ENCODE assay signal across 1 cellular context in the genomic region with DNA sequence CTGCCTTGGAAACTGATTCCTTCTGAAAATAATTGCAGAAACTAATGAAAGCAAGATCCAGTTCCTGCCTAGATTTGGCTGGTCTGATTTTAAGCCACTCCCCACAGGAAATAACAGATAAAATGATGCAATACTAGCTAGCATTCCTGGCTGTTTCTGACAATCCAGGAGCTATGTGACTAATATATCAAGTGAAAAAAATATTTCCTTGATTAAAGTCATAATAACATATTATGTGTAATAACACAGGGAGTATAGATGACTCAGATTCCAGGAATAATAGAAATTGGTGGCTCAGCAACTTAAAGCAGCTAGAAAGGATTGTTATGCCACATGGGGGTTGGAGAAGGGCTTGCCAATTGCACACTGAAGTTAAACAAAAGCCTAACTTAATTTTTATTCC.
TF ChIP-seq lines count a peak whose summit lies in the region.

No MANE protein-coding gene starts in this region.

TF ChIP-seq in SK-N-SH, 30 proteins besides CTCF, POLR2A, EP300 and RAD21 (continued from another document):
- TF ChIP-seq YY1 (IDR thresholded peaks at IDR 0.05; ENCODE audit: low read depth): no peak
- TF ChIP-seq, protein P1, sequence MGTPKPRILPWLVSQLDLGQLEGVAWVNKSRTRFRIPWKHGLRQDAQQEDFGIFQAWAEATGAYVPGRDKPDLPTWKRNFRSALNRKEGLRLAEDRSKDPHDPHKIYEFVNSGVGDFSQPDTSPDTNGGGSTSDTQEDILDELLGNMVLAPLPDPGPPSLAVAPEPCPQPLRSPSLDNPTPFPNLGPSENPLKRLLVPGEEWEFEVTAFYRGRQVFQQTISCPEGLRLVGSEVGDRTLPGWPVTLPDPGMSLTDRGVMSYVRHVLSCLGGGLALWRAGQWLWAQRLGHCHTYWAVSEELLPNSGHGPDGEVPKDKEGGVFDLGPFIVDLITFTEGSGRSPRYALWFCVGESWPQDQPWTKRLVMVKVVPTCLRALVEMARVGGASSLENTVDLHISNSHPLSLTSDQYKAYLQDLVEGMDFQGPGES (IDR thresholded peaks at IDR 0.05; ENCODE audit: low read depth, low read length): no peak
- TF ChIP-seq SMC3 (IDR thresholded peaks at IDR 0.05; ENCODE audit: low read depth, low read length): no peak
- peak; percentile 61; the same call in 1 of the 2 replicates for TF ChIP-seq POLR2AphosphoS5 (IDR thresholded peaks at IDR 0.05; ENCODE audit: low read depth, low read length)
- no peak for TF ChIP-seq RCOR1 (IDR thresholded peaks at IDR 0.05; ENCODE audit: low read length)
- TF ChIP-seq, protein P2, sequence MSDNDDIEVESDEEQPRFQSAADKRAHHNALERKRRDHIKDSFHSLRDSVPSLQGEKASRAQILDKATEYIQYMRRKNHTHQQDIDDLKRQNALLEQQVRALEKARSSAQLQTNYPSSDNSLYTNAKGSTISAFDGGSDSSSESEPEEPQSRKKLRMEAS (IDR thresholded peaks at IDR 0.05; ENCODE audit: low read depth): peak; percentile 42; the same call in 1 of the 2 replicates
- peak; percentile 7; the same call in 1 of the 2 replicates for TF ChIP-seq GABPA (IDR thresholded peaks at IDR 0.05; ENCODE audit: low read depth)
- no peak for TF ChIP-seq CHD2 (IDR thresholded peaks at IDR 0.05; ENCODE audit: low read length, partially characterized antibody)
- TF ChIP-seq RFX5 (IDR thresholded peaks at IDR 0.05; ENCODE audit: low read length): no peak
- peak; percentile 33; the same call in 1 of the 2 replicates for TF ChIP-seq ELF1 (IDR thresholded peaks at IDR 0.05)
- peak; percentile 78; the same call in 1 of the 2 replicates for TF ChIP-seq TEAD4 (IDR thresholded peaks at IDR 0.05; ENCODE audit: borderline replicate concordance, insufficient read depth)
- no peak for TF ChIP-seq GATA2 (CRISPR knock-in tag; IDR thresholded peaks at IDR 0.05)
- peak; percentile 68 for TF ChIP-seq JUND (IDR thresholded peaks at IDR 0.05)
- TF ChIP-seq, protein P3, sequence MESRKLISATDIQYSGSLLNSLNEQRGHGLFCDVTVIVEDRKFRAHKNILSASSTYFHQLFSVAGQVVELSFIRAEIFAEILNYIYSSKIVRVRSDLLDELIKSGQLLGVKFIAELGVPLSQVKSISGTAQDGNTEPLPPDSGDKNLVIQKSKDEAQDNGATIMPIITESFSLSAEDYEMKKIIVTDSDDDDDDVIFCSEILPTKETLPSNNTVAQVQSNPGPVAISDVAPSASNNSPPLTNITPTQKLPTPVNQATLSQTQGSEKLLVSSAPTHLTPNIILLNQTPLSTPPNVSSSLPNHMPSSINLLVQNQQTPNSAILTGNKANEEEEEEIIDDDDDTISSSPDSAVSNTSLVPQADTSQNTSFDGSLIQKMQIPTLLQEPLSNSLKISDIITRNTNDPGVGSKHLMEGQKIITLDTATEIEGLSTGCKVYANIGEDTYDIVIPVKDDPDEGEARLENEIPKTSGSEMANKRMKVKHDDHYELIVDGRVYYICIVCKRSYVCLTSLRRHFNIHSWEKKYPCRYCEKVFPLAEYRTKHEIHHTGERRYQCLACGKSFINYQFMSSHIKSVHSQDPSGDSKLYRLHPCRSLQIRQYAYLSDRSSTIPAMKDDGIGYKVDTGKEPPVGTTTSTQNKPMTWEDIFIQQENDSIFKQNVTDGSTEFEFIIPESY (IDR thresholded peaks at IDR 0.05; ENCODE audit: borderline replicate concordance, low read depth): peak; percentile 54; the same call in 1 of the 2 replicates
- no peak for TF ChIP-seq FOXJ3 (CRISPR knock-in tag; IDR thresholded peaks at IDR 0.05)
